3 cellular contexts compared by ENCODE assay signal in the genomic region with DNA sequence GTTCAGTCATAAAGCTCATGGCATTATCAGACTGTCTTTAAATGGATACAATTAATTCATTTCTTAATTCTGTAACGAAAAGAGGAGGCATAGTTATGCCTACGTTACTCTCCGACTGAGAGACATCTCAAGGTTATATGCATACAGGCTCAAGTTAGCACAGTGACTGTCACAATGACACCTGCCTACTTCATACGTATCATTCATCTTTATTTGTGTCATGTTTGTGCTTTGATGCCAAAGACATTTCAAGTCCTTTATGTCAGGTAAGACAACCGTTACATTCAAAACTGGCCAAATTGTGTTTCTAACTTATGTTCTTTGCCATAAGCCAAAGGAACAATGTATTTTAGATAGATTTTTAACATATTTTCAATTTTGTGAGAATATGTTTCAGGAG.
"Had no signal": no experiment of that assay in that cellular context is flagged by ENCODE, and none has a peak within 500 bp of the region (broad histone marks: within the 10 kb centered on the region; RNA-seq: fewer than 3 reads in every experiment).

No MANE protein-coding gene starts in this region.

- DNase-seq: GDM1, GF-D8 had no signal

- H3K4me3 ChIP-seq: GM12878 had no signal
